1 cellular context compared by ENCODE assay signal in the genomic region with DNA sequence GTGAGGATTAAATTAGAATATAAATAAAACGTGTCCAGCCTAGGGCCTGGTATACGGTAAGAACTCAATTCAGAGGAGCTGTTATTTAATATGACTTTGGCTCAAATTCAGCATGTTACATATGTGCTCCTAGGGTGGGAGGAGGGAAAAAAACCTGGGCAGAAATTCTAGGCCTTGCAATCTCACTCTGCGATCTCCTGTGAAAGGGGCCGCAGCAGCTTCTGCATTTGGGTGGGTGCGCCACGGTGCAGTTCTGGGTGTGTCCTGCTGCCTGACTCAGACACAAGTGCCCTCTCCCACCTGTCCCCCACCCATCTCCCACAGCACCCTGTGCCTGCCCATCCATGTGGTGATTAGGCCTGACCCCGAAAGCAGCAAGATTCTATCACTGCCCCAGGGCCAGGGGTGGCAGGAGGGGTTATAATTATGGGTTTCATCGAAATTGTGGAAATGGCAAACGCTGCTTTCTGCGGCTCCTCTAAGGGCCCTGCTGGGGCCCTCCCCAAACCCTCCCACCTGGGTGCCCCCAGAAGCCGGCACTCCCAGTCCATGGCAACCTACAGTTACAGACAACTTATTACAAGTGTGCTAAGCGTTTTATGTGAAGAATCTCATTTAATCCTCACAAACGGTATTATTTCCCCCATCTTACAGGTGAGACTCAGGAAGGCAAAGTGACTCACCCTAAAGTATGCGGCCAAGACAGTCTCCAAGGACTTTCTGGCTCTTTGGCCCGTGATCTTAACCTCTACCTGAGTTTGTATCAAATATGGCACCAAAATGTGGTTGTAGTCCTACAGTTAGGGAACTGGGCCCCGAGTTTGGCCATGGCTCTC.
TF ChIP-seq lines count a peak whose summit lies in the region.

No MANE protein-coding gene starts in this region.

TF ChIP-seq in H1, 55 proteins besides CTCF, POLR2A, EP300 and RAD21:
- TF ChIP-seq SIX5 (IDR thresholded peaks at IDR 0.05; ENCODE audit: low read depth, low read length): no peak
- no peak for TF ChIP-seq POLR2AphosphoS5 (IDR thresholded peaks at IDR 0.05; ENCODE audit: low read depth, low read length)
- no peak for TF ChIP-seq JUN (IDR thresholded peaks at IDR 0.05; ENCODE audit: low read depth, low read length)
- no peak for TF ChIP-seq BACH1 (IDR thresholded peaks at IDR 0.05; ENCODE audit: low read length)
- no peak for TF ChIP-seq TBP (IDR thresholded peaks at IDR 0.05; ENCODE audit: low read depth, low read length)
- TF ChIP-seq CBX8 (IDR thresholded peaks at IDR 0.05; ENCODE audit: borderline replicate concordance, low read depth, low read length): no peak
- TF ChIP-seq MAX (IDR thresholded peaks at IDR 0.05): no peak
- TF ChIP-seq HDAC2 (IDR thresholded peaks at IDR 0.05; ENCODE audit: borderline replicate concordance in 1 of 2, low read depth in 2 of 2, low read length in 2 of 2): no peak
- TF ChIP-seq CEBPB (IDR thresholded peaks at IDR 0.05; ENCODE audit: low read depth, low read length): no peak
- TF ChIP-seq, protein P1, sequence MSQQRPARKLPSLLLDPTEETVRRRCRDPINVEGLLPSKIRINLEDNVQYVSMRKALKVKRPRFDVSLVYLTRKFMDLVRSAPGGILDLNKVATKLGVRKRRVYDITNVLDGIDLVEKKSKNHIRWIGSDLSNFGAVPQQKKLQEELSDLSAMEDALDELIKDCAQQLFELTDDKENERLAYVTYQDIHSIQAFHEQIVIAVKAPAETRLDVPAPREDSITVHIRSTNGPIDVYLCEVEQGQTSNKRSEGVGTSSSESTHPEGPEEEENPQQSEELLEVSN (IDR thresholded peaks at IDR 0.05): no peak
- TF ChIP-seq SIN3A (conservative IDR thresholded peaks at IDR 0.05 in 1 of 2, IDR thresholded peaks at IDR 0.05 in 1 of 2; ENCODE audit: low read depth in 1 of 2, low read length in 2 of 2): no peak
- no peak for TF ChIP-seq BRCA1 (IDR thresholded peaks at IDR 0.05; ENCODE audit: low read depth, low read length)
- TF ChIP-seq HDAC6 (IDR thresholded peaks at IDR 0.05; ENCODE audit: low read depth, low read length): no peak
- TF ChIP-seq MAFK (IDR thresholded peaks at IDR 0.05; ENCODE audit: low read depth, low read length): no peak
- TF ChIP-seq GTF2F1 (IDR thresholded peaks at IDR 0.05; ENCODE audit: borderline replicate concordance, low read depth, low read length): no peak
- TF ChIP-seq CBX5 (IDR thresholded peaks at IDR 0.05; ENCODE audit: low read depth, low read length): no peak
